In genomic region chr15:41829959-41830646, GRCh38 we compare ENCODE assay signal across 22 cellular contexts. TPM values are rescaled to one million over a fixed set of nuclear protein-coding genes. Genes with fewer than 3 reads are reported as not detected.
DNase-seq lines count a peak whose midpoint lies in the region; ATAC-seq, FAIRE-seq and TF ChIP-seq lines count a peak whose summit lies in the region.
"Had no signal": no experiment of that assay in that cellular context is flagged by ENCODE, and none has a peak within 500 bp of the region (broad histone marks: within the 10 kb centered on the region; RNA-seq: fewer than 3 reads in every experiment).

No MANE protein-coding gene starts in this region.

- no peak overlapping the region for H3K4me3 Mint-ChIP-seq in activated CD8-positive, alpha-beta T cell treated with anti-CD3 and anti-CD28 coated beads, Interleukin-2, amount 10 ng/mL, durations not matched to agents 7 days and 5 days
- no peak overlapping the region for H3K4me3 Mint-ChIP-seq in activated CD8-positive, alpha-beta T cell treated with anti-CD3 and anti-CD28 coated beads for 36 hours
- peak overlapping the region; percentile 34 for H3K4me3 Mint-ChIP-seq in CD4-positive, alpha-beta T cell
- no peak overlapping the region for H3K4me3 Mint-ChIP-seq in astrocyte (ENCODE audit: unreplicated experiment)
- peak overlapping the region in 6 of 10 donors; percentile 4 to 98 (median 68) for H3K4me3 Mint-ChIP-seq in naive thymus-derived CD4-positive, alpha-beta T cell
- H3K4me3 Mint-ChIP-seq: GM23338 had no signal

- no peaks in the 10 kb centered on the region for H3K27me3 ChIP-seq in CD4-positive, alpha-beta T cell (ENCODE audit: control insufficient read depth, insufficient read depth, low read length)
- no peaks in the 10 kb centered on the region for H3K27me3 ChIP-seq in astrocyte (ENCODE audit: insufficient read depth, low read length)
- no peaks in the 10 kb centered on the region for H3K27me3 ChIP-seq in naive thymus-derived CD4-positive, alpha-beta T cell (ENCODE audit: control insufficient read depth in 2 of 2, insufficient read depth in 2 of 2, low read length in 2 of 2)
- H3K27me3 ChIP-seq: BE2C, MG63 had no signal

- H3K9me3 ChIP-seq in CD4-positive, alpha-beta T cell (ENCODE audit: control insufficient read depth, low read length), result no peaks in the 10 kb centered on the region
- H3K9me3 ChIP-seq in astrocyte (ENCODE audit: insufficient read depth, low read depth, low read length), result no peaks in the 10 kb centered on the region
- H3K9me3 ChIP-seq in naive thymus-derived CD4-positive, alpha-beta T cell (ENCODE audit: control insufficient read depth in 2 of 3, low read length in 3 of 3), result no peaks in the 10 kb centered on the region
- H3K9me3 ChIP-seq: BE2C, MG63 had no signal

- no peak for DNase-seq in activated CD8-positive, alpha-beta T cell treated with anti-CD3 and anti-CD28 coated beads, Interleukin-2, amount 10 ng/mL, durations not matched to agents 7 days and 5 days
- DNase-seq in activated CD8-positive, alpha-beta T cell treated with anti-CD3 and anti-CD28 coated beads for 36 hours, result no peak
- no peak for DNase-seq in CD4-positive, alpha-beta T cell
- DNase-seq in astrocyte (ENCODE audit: low read depth), result no peak
- no peak for DNase-seq in naive thymus-derived CD4-positive, alpha-beta T cell
- no peak for DNase-seq in SHP77 (lab: John Stamatoyannopoulos, UW)
- DNase-seq in posterior cingulate gyrus, result no peak
- DNase-seq in HT-29 (ENCODE audit: low spot score), result no peak
- DNase-seq: 8988T, BE2C, GF-D8, MG63, NCI-H1092, NCI-H146, NCI-H2081 treated with DMSO at 0.1 percent for 48 hours, NCI-H510A, NCI-H82, PC-3 had no signal

- FAIRE-seq in astrocyte (lab: Jason Lieb, UNC), result no peak
- FAIRE-seq: GM12891, GM18507 had no signal

- no peak overlapping the region for H3K4me2 ChIP-seq in astrocyte (ENCODE audit: low read length)
- H3K4me2 ChIP-seq: GM23338 had no signal

- POLR2A ChIA-PET in activated CD8-positive, alpha-beta T cell treated with anti-CD3 and anti-CD28 coated beads, Interleukin-2, amount 10 ng/mL, durations not matched to agents 7 days and 5 days (lab: Charles Lee), result interaction anchor here (1.7 kb wide), 1 partner anchor 16 kb away, joined by 5 read pairs; no protein-coding TSS in a partner anchor
- POLR2A ChIA-PET in activated CD8-positive, alpha-beta T cell treated with anti-CD3 and anti-CD28 coated beads for 36 hours (lab: Charles Lee), result no interaction called here
- POLR2A ChIA-PET in CD4-positive, alpha-beta T cell (lab: Charles Lee), result interaction anchor here (1.8 kb wide), 1 partner anchor 65 kb away, joined by 7 read pairs; no protein-coding TSS in a partner anchor
- POLR2A ChIA-PET in naive thymus-derived CD4-positive, alpha-beta T cell (lab: Charles Lee), result interaction anchor here (1.5 kb wide), 1 partner anchor 41 kb away, joined by 3 read pairs; no protein-coding TSS in a partner anchor

- peak overlapping the region; percentile 35 for H3K27ac Mint-ChIP-seq in activated CD8-positive, alpha-beta T cell treated with anti-CD3 and anti-CD28 coated beads, Interleukin-2, amount 10 ng/mL, durations not matched to agents 7 days and 5 days
- H3K27ac Mint-ChIP-seq in activated CD8-positive, alpha-beta T cell treated with anti-CD3 and anti-CD28 coated beads for 36 hours, result no peak overlapping the region
- H3K27ac Mint-ChIP-seq in CD4-positive, alpha-beta T cell, result no peak overlapping the region
- H3K27ac Mint-ChIP-seq in astrocyte (ENCODE audit: unreplicated experiment), result peak overlapping the region; percentile 34
- peak overlapping the region in 1 of 9 donors; percentile 42 for H3K27ac Mint-ChIP-seq in naive thymus-derived CD4-positive, alpha-beta T cell
- H3K27ac Mint-ChIP-seq: GM23338 had no signal

- peaks cover 65% of the 10 kb centered on the region for H3K4me1 Mint-ChIP-seq in activated CD8-positive, alpha-beta T cell treated with anti-CD3 and anti-CD28 coated beads, Interleukin-2, amount 10 ng/mL, durations not matched to agents 7 days and 5 days (ENCODE audit: low read depth)
- peaks cover 41% of the 10 kb centered on the region for H3K4me1 Mint-ChIP-seq in activated CD8-positive, alpha-beta T cell treated with anti-CD3 and anti-CD28 coated beads for 36 hours (ENCODE audit: low read depth)
- peaks cover 42% of the 10 kb centered on the region for H3K4me1 Mint-ChIP-seq in CD4-positive, alpha-beta T cell (ENCODE audit: low read depth)
- peaks cover 4% of the 10 kb centered on the region for H3K4me1 Mint-ChIP-seq in astrocyte (ENCODE audit: low read depth, unreplicated experiment)
- H3K4me1 Mint-ChIP-seq in naive thymus-derived CD4-positive, alpha-beta T cell, result peaks cover 45 to 68% (median 63%) of the 10 kb centered on the region in 7 donors

- intact Hi-C loops in activated CD8-positive, alpha-beta T cell treated with anti-CD3 and anti-CD28 coated beads for 36 hours (cut with micrococcal nuclease), result no loop called here
- intact Hi-C loops in CD4-positive, alpha-beta T cell (cut with DNase I, micrococcal nuclease), result loop anchor here (2.0 to 5.0 kb wide), 7 partner anchors 65 to 428 kb away; partner anchors contain the start of genes EHD4 (in 1 of the 2), NDUFAF1 (in 1 of the 2), RTF1 (in 1 of the 2) and SPTBN5 (in 1 of the 2)
- intact Hi-C loops in naive thymus-derived CD4-positive, alpha-beta T cell (cut with micrococcal nuclease), result loop anchor here (2.0 to 5.0 kb wide), 4 partner anchors 41 to 141 kb away; partner anchors contain the start of gene SPTBN5 (in 1 of the 2)
- intact Hi-C loops in posterior cingulate gyrus (cut with DNase I), result loop anchor here (5.0 kb wide), 2 partner anchors 58 to 273 kb away; partner anchors contain the start of genes MAPKBP1 and TYRO3

- peaks cover 2% of the 10 kb centered on the region for H3K36me3 ChIP-seq in astrocyte (ENCODE audit: insufficient read depth, low read length)
- peaks cover 0 to 18% (median 0%) of the 10 kb centered on the region in 3 experiments for H3K36me3 ChIP-seq in naive thymus-derived CD4-positive, alpha-beta T cell (ENCODE audit: control insufficient read depth in 2 of 3, insufficient read depth in 3 of 3, low read length in 3 of 3)
- H3K36me3 ChIP-seq: BE2C, MG63 had no signal

- no peaks in the 10 kb centered on the region for H3K27me3 Mint-ChIP-seq in activated CD8-positive, alpha-beta T cell treated with anti-CD3 and anti-CD28 coated beads, Interleukin-2, amount 10 ng/mL, durations not matched to agents 7 days and 5 days (ENCODE audit: low read depth)
- no peaks in the 10 kb centered on the region for H3K27me3 Mint-ChIP-seq in activated CD8-positive, alpha-beta T cell treated with anti-CD3 and anti-CD28 coated beads for 36 hours
- no peaks in the 10 kb centered on the region for H3K27me3 Mint-ChIP-seq in CD4-positive, alpha-beta T cell
- no peaks in the 10 kb centered on the region for H3K27me3 Mint-ChIP-seq in astrocyte (ENCODE audit: low read depth, unreplicated experiment)
- peaks cover 0 to 3% (median 0%) of the 10 kb centered on the region in 5 donors for H3K27me3 Mint-ChIP-seq in naive thymus-derived CD4-positive, alpha-beta T cell

- H2AFZ ChIP-seq in astrocyte (ENCODE audit: low read depth, low read length), result no peak overlapping the region
- H2AFZ ChIP-seq: GM23338 had no signal

- peaks cover 14% of the 10 kb centered on the region for H3K4me1 ChIP-seq in astrocyte (ENCODE audit: insufficient read depth, low read length)
- H3K4me1 ChIP-seq in naive thymus-derived CD4-positive, alpha-beta T cell (ENCODE audit: control insufficient read depth in 2 of 2, insufficient read depth in 2 of 2, low read length in 2 of 2), result peaks cover 26 to 38% of the 10 kb centered on the region in 2 donors
- H3K4me1 ChIP-seq: BE2C had no signal

- peaks cover 6% of the 10 kb centered on the region for H3K79me2 ChIP-seq in astrocyte (ENCODE audit: insufficient read depth, low read length)

- no peak for TF ChIP-seq CTCF in activated CD8-positive, alpha-beta T cell treated with anti-CD3 and anti-CD28 coated beads for 36 hours (IDR thresholded peaks at IDR 0.05)
- no peak for TF ChIP-seq CTCF in CD4-positive, alpha-beta T cell (IDR thresholded peaks at IDR 0.05)
- TF ChIP-seq CTCF in astrocyte (IDR thresholded peaks at IDR 0.05; ENCODE audit: insufficient read depth, low read depth, low read length), result no peak

- H3K36me3 Mint-ChIP-seq in activated CD8-positive, alpha-beta T cell treated with anti-CD3 and anti-CD28 coated beads, Interleukin-2, amount 10 ng/mL, durations not matched to agents 7 days and 5 days (ENCODE audit: low read depth), result peaks cover 20% of the 10 kb centered on the region
- H3K36me3 Mint-ChIP-seq in activated CD8-positive, alpha-beta T cell treated with anti-CD3 and anti-CD28 coated beads for 36 hours (ENCODE audit: low read depth), result no peaks in the 10 kb centered on the region
- H3K36me3 Mint-ChIP-seq in CD4-positive, alpha-beta T cell (ENCODE audit: low read depth), result peaks cover 43% of the 10 kb centered on the region
- H3K36me3 Mint-ChIP-seq in astrocyte (ENCODE audit: low read depth, unreplicated experiment), result peaks cover 14% of the 10 kb centered on the region
- peaks cover 0 to 28% (median 4%) of the 10 kb centered on the region in 5 donors for H3K36me3 Mint-ChIP-seq in naive thymus-derived CD4-positive, alpha-beta T cell

- CTCF ChIA-PET in activated CD8-positive, alpha-beta T cell treated with anti-CD3 and anti-CD28 coated beads, Interleukin-2, amount 10 ng/mL, durations not matched to agents 7 days and 5 days (lab: Charles Lee), result interaction anchor here (4.3 kb wide), 1 partner anchor 56 kb away, joined by 36 read pairs; the partner anchor contains the start of gene MAPKBP1
- CTCF ChIA-PET in activated CD8-positive, alpha-beta T cell treated with anti-CD3 and anti-CD28 coated beads for 36 hours (lab: Charles Lee), result interaction anchor here (3.7 kb wide), 1 partner anchor 56 kb away, joined by 20 read pairs; the partner anchor contains the start of gene MAPKBP1
- CTCF ChIA-PET in CD4-positive, alpha-beta T cell (lab: Charles Lee), result no interaction called here
- CTCF ChIA-PET in naive thymus-derived CD4-positive, alpha-beta T cell (lab: Charles Lee), result no interaction called here

- H3K9me3 Mint-ChIP-seq in activated CD8-positive, alpha-beta T cell treated with anti-CD3 and anti-CD28 coated beads, Interleukin-2, amount 10 ng/mL, durations not matched to agents 7 days and 5 days (ENCODE audit: insufficient read depth), result no peaks in the 10 kb centered on the region
- H3K9me3 Mint-ChIP-seq in activated CD8-positive, alpha-beta T cell treated with anti-CD3 and anti-CD28 coated beads for 36 hours, result no peaks in the 10 kb centered on the region
- no peaks in the 10 kb centered on the region for H3K9me3 Mint-ChIP-seq in CD4-positive, alpha-beta T cell
- peaks cover 2% of the 10 kb centered on the region for H3K9me3 Mint-ChIP-seq in astrocyte (ENCODE audit: unreplicated experiment)
- H3K9me3 Mint-ChIP-seq in naive thymus-derived CD4-positive, alpha-beta T cell, result no peaks in the 10 kb centered on the region
- H3K9me3 Mint-ChIP-seq: GM23338 had no signal

- H3K4me3 ChIP-seq in astrocyte (ENCODE audit: insufficient read depth, low read depth, low read length), result no peak overlapping the region
- no peak overlapping the region for H3K4me3 ChIP-seq in naive thymus-derived CD4-positive, alpha-beta T cell (ENCODE audit: low read length)
- H3K4me3 ChIP-seq: GM23338, MG63 had no signal

- H3K9ac ChIP-seq in astrocyte (ENCODE audit: low read length), result no peak overlapping the region
- H3K9ac ChIP-seq: KMS-11 had no signal

- H4K20me1 ChIP-seq in astrocyte (ENCODE audit: insufficient read depth, low read length), result peaks cover 26% of the 10 kb centered on the region

- ATAC-seq in activated CD8-positive, alpha-beta T cell treated with anti-CD3 and anti-CD28 coated beads, Interleukin-2, amount 10 ng/mL, durations not matched to agents 7 days and 5 days, result no peak
- no peak for ATAC-seq in activated CD8-positive, alpha-beta T cell treated with anti-CD3 and anti-CD28 coated beads for 36 hours
- no peak for ATAC-seq in CD4-positive, alpha-beta T cell (ENCODE audit: poor library complexity)
- ATAC-seq in naive thymus-derived CD4-positive, alpha-beta T cell, result no peak
- ATAC-seq: GM23338, PC-3 had no signal

- no peak overlapping the region for H3K27ac ChIP-seq in CD4-positive, alpha-beta T cell (ENCODE audit: low read depth, low read length)
- H3K27ac ChIP-seq in astrocyte (ENCODE audit: low read depth, low read length), result no peak overlapping the region
- H3K27ac ChIP-seq in naive thymus-derived CD4-positive, alpha-beta T cell (ENCODE audit: low read depth, low read length), result no peak overlapping the region
- H3K27ac ChIP-seq: KMS-11 had no signal

RNA-seq across cellular contexts. Expression of gene JMJD7, which starts 2.2 kb away (rescaled TPM):
- 10 to 100 TPM; 19.5 to 22.8 TPM for total RNA-seq in activated CD8-positive, alpha-beta T cell treated with anti-CD3 and anti-CD28 coated beads, Interleukin-2, amount 10 ng/mL, durations not matched to agents 7 days and 5 days
- 10 to 100 TPM in 1 of 2 experiments, 1 to 10 TPM in 1; 8.2 to 13.2 TPM for total RNA-seq in activated CD8-positive, alpha-beta T cell treated with anti-CD3 and anti-CD28 coated beads for 36 hours
- total RNA-seq in CD4-positive, alpha-beta T cell, result 10 to 100 TPM; 35.6 to 38.4 TPM
- total RNA-seq in astrocyte, result 5.7 and 7.6 TPM in 2 replicates
- 10 to 100 TPM; 25.3 to 83.7 (median 52.1) TPM for total RNA-seq in naive thymus-derived CD4-positive, alpha-beta T cell
- 10 to 100 TPM; 22.4 to 28.6 TPM for polyA plus RNA-seq in naive thymus-derived CD4-positive, alpha-beta T cell
- total RNA-seq in HT-29 (2014; rRNA removed; shearing (Covaris generic)), result 14.1 and 16.2 TPM in 2 replicates

RNA-seq across cellular contexts. Expression of gene PLA2G4B, which starts 8.5 kb away (rescaled TPM):
- 10 to 100 TPM in 1 of 2 experiments, 1 to 10 TPM in 1; 8.9 to 13.1 TPM for total RNA-seq in activated CD8-positive, alpha-beta T cell treated with anti-CD3 and anti-CD28 coated beads, Interleukin-2, amount 10 ng/mL, durations not matched to agents 7 days and 5 days
- 1 to 10 TPM; 4.2 to 4.8 TPM for total RNA-seq in activated CD8-positive, alpha-beta T cell treated with anti-CD3 and anti-CD28 coated beads for 36 hours
- 10 to 100 TPM; 33.7 to 34.6 TPM for total RNA-seq in CD4-positive, alpha-beta T cell
- 1.5 and 1.8 TPM in 2 replicates for total RNA-seq in astrocyte
- total RNA-seq in naive thymus-derived CD4-positive, alpha-beta T cell, result 10 to 100 TPM; 21.1 to 69.9 (median 33.9) TPM
- polyA plus RNA-seq in naive thymus-derived CD4-positive, alpha-beta T cell, result 1 to 10 TPM in 1 of 2 donors, under 1 TPM in 1; 0.98 to 2.3 TPM
- total RNA-seq in HT-29 (2014; rRNA removed; shearing (Covaris generic)), result 3.7 and 4.6 TPM in 2 replicates

RNA-seq across cellular contexts. Expression of gene MAPKBP1, which starts 55.8 kb away (rescaled TPM):
- 10 to 100 TPM; 30.4 to 30.9 TPM for total RNA-seq in activated CD8-positive, alpha-beta T cell treated with anti-CD3 and anti-CD28 coated beads, Interleukin-2, amount 10 ng/mL, durations not matched to agents 7 days and 5 days
- 10 to 100 TPM; 16.6 to 17.2 TPM for total RNA-seq in activated CD8-positive, alpha-beta T cell treated with anti-CD3 and anti-CD28 coated beads for 36 hours
- 10 to 100 TPM; 26.0 to 30.0 TPM for total RNA-seq in CD4-positive, alpha-beta T cell
- 30.8 and 30.9 TPM in 2 replicates for total RNA-seq in astrocyte
- total RNA-seq in naive thymus-derived CD4-positive, alpha-beta T cell, result 10 to 100 TPM; 36.5 to 44.7 (median 41.1) TPM
- polyA plus RNA-seq in naive thymus-derived CD4-positive, alpha-beta T cell, result 1 to 10 TPM; 3.0 to 4.3 TPM
- 13.1 and 15.4 TPM in 2 replicates for total RNA-seq in HT-29 (2014; rRNA removed; shearing (Covaris generic))

Comparison
In these comparisons a context has a peak if more than half of its experiments do, and no peak if none do; other contexts are left out.
1. H3K27ac Mint-ChIP-seq: peak in activated CD8-positive, alpha-beta T cell treated with anti-CD3 and anti-CD28 coated beads, Interleukin-2, amount 10 ng/mL, durations not matched to agents 7 days and 5 days (single experiment) and astrocyte (single experiment); none in activated CD8-positive, alpha-beta T cell treated with anti-CD3 and anti-CD28 coated beads for 36 hours (single experiment) and CD4-positive, alpha-beta T cell (single experiment).
2. H3K4me3 Mint-ChIP-seq: peak in CD4-positive, alpha-beta T cell (single experiment) and naive thymus-derived CD4-positive, alpha-beta T cell (6 of 10); none in activated CD8-positive, alpha-beta T cell treated with anti-CD3 and anti-CD28 coated beads, Interleukin-2, amount 10 ng/mL, durations not matched to agents 7 days and 5 days (single experiment), activated CD8-positive, alpha-beta T cell treated with anti-CD3 and anti-CD28 coated beads for 36 hours (single experiment) and astrocyte (single experiment).
3. CTCF ChIA-PET loops: an anchor here in activated CD8-positive, alpha-beta T cell treated with anti-CD3 and anti-CD28 coated beads, Interleukin-2, amount 10 ng/mL, durations not matched to agents 7 days and 5 days (4.3 kb wide) and activated CD8-positive, alpha-beta T cell treated with anti-CD3 and anti-CD28 coated beads for 36 hours (3.7 kb wide); none called in CD4-positive, alpha-beta T cell and naive thymus-derived CD4-positive, alpha-beta T cell.